Comparison of ENCODE assay signal across 8 cellular contexts in genomic region chr1:214584805-214585766, GRCh38. TPM values are rescaled to one million over a fixed set of nuclear protein-coding genes. Genes with fewer than 3 reads are reported as not detected.
DNase-seq lines count a peak whose midpoint lies in the region; ATAC-seq and TF ChIP-seq lines count a peak whose summit lies in the region.

No MANE protein-coding gene starts in this region.

- no peak overlapping the region for H3K4me3 ChIP-seq in AG09309 (ENCODE audit: control insufficient read depth, low read depth, low read length)

- no peaks in the 10 kb centered on the region for H3K4me1 Mint-ChIP-seq in nephron

- no peak overlapping the region for H3K4me3 Mint-ChIP-seq in nephron

- TF ChIP-seq CTCF in AG09309 (IDR thresholded peaks at IDR 0.05; ENCODE audit: control insufficient read depth, insufficient read depth, low read depth, low read length, missing control alignments), result peak; percentile 64
- TF ChIP-seq CTCF in nephron (IDR thresholded peaks at IDR 0.05; ENCODE audit: unreplicated experiment in 3 of 3), result peak; percentile 58 to 86 (median 58)

- ATAC-seq in GM18858 (IDR thresholded peaks at IDR 0.05; ENCODE audit: unreplicated experiment), result peak; percentile 88
- peak; percentile 71 for ATAC-seq in HG03196 (IDR thresholded peaks at IDR 0.05; ENCODE audit: unreplicated experiment)

- H3K36me3 Mint-ChIP-seq in nephron (ENCODE audit: low read depth), result no peaks in the 10 kb centered on the region

- no peaks in the 10 kb centered on the region for H3K27me3 Mint-ChIP-seq in nephron (ENCODE audit: low read depth)

- no peaks in the 10 kb centered on the region for H3K9me3 Mint-ChIP-seq in nephron

- DNase-seq in AG09309 (ENCODE audit: low read depth) (no peak), NCI-H82 treated with DMSO at 0.1 percent for 48 hours (lab: John Stamatoyannopoulos, UW; ENCODE audit: unreplicated experiment) (peak; percentile 74), dermis microvascular lymphatic vessel endothelial cell (ENCODE audit: low read depth in 2 of 2) (peak; percentile 47 to 81)
- no peak for DNase-seq in stimulated activated CD4-positive, alpha-beta T cell treated with anti-CD3 and anti-CD28 coated beads, Interleukin-2, amount 100 ng/mL, for 48 hours
- DNase-seq in activated naive CD4-positive, alpha-beta T cell treated with Interleukin-2 at 50 U/mL for 16 hours, result no peak

- no peak overlapping the region for H3K27ac Mint-ChIP-seq in nephron

RNA-seq across cellular contexts. Expression of gene CENPF, which starts 17.9 kb away (rescaled TPM):
- total RNA-seq in dermis microvascular lymphatic vessel endothelial cell, result 10.4 and 31.2 TPM in 2 replicates

RNA-seq across cellular contexts. Expression of gene PTPN14, which starts 33.7 kb away (rescaled TPM):
- total RNA-seq in dermis microvascular lymphatic vessel endothelial cell, result 54.3 and 61.8 TPM in 2 replicates

Comparison
In these comparisons a context has a peak if more than half of its experiments do, and no peak if none do; other contexts are left out.
1. DNase-seq: peak in NCI-H82 treated with DMSO at 0.1 percent for 48 hours (single experiment) and dermis microvascular lymphatic vessel endothelial cell (2 of 2); none in AG09309 (single experiment), stimulated activated CD4-positive, alpha-beta T cell treated with anti-CD3 and anti-CD28 coated beads, Interleukin-2, amount 100 ng/mL, for 48 hours (0 of 2) and activated naive CD4-positive, alpha-beta T cell treated with Interleukin-2 at 50 U/mL for 16 hours (single experiment).